ENCODE assay signal across 11 cellular contexts in the genomic region with DNA sequence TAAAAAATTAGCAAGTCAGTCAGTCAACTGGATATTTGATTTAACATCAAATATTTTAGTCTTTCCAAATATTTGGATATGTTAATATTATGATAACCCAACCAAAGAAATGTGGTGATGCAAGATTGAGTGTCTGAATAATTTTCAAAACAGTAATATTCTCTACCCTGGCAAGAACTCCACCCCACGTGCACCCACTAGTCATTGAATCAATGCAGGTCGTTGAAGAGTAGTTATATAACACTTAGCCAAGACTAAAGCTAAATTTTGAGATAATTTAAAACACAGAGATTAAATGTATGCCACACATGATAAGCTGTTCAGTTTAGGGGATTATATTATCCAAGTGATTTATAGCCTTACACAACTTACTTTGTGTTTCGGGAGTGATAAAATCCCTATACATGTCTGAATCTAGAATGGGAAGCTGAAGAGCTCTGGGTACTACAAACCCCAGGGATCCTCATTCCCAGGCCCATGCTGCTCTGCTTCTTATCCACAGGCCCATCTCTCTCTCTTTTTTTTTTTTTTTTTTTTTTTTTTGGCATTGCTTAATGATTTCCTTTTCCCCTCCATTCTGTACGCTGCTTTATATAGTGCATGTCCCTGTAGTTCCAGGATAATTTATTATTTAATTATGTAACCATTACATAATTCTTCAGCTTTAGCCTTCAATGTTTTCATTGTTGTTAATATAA.
"Had no signal": no experiment of that assay in that cellular context is flagged by ENCODE, and none has a peak within 500 bp of the region (broad histone marks: within the 10 kb centered on the region; RNA-seq: fewer than 3 reads in every experiment).

No MANE protein-coding gene starts in this region.

- H3K36me3 ChIP-seq: heart left ventricle, left lung, transverse colon had no signal

- DNase-seq: activated CD4-positive, alpha-beta T cell treated with anti-CD3 and anti-CD28 coated beads, Interleukin-2, amount 50 U/mL, for 1 hour; activated CD4-positive, CD25-positive, alpha-beta regulatory T cell; effector memory CD8-positive, alpha-beta T cell; foreskin keratinocyte; heart left ventricle; left lung; small intestine; T-helper 17 cell; transverse colon had no signal

- H3K27ac ChIP-seq: coronary artery, foreskin keratinocyte, heart left ventricle, left lung, transverse colon had no signal

- H3K9me3 ChIP-seq: left lung, transverse colon had no signal

- H3K4me3 ChIP-seq: coronary artery, heart left ventricle, left lung, transverse colon had no signal

- H3K27me3 ChIP-seq: left lung, transverse colon had no signal

- H3K4me1 ChIP-seq: foreskin keratinocyte, heart left ventricle, left lung, transverse colon had no signal

- ATAC-seq: effector memory CD8-positive, alpha-beta T cell; foreskin keratinocyte; heart left ventricle; left lung; stimulated activated effector memory CD8-positive, alpha-beta T cell treated with anti-CD3 and anti-CD28 coated beads, Interleukin-12 subunit alpha, Interleukin-12 subunit beta, amount 100 ng/mL, for 72 hours; T-helper 17 cell had no signal
